In genomic region chr16:49453001-49453400, GRCh38 we compare ENCODE assay signal across 15 cellular contexts.
"Had no signal": no experiment of that assay in that cellular context is flagged by ENCODE, and none has a peak within 500 bp of the region (broad histone marks: within the 10 kb centered on the region; RNA-seq: fewer than 3 reads in every experiment).

No MANE protein-coding gene starts in this region.

- DNase-seq: activated CD4-positive, alpha-beta memory T cell treated with anti-CD3 and anti-CD28 coated beads for 36 hours; activated CD4-positive, alpha-beta T cell treated with anti-CD3 and anti-CD28 coated beads for 36 hours; activated CD8-positive, alpha-beta memory T cell treated with anti-CD3 and anti-CD28 coated beads, Interleukin-2, amount 10 ng/mL, durations not matched to agents 7 days and 5 days; activated T-cell treated with anti-CD3 and anti-CD28 coated beads, Interleukin-2, amount 50 U/mL, for 48 hours; effector memory CD8-positive, alpha-beta T cell; foreskin melanocyte; left cardiac atrium; natural killer cell; nucleus accumbens had no signal

- H3K27me3 ChIP-seq: ascending aorta, breast epithelium had no signal

- H3K9me3 ChIP-seq: ascending aorta, breast epithelium had no signal

- ATAC-seq: activated CD4-positive, alpha-beta T cell treated with anti-CD3 and anti-CD28 coated beads for 36 hours; activated CD8-positive, alpha-beta memory T cell treated with anti-CD3 and anti-CD28 coated beads, Interleukin-2, amount 10 ng/mL, durations not matched to agents 7 days and 5 days; effector memory CD8-positive, alpha-beta T cell; left cardiac atrium; natural killer cell; SK-N-SH treated with all-trans-retinoic acid at 6 μM for 48 hours had no signal

- H3K4me1 ChIP-seq: ascending aorta, breast epithelium had no signal

- H3K4me3 ChIP-seq: ascending aorta, smooth muscle cell had no signal

- H3K36me3 ChIP-seq: ascending aorta, breast epithelium had no signal

- H3K4me2 ChIP-seq: smooth muscle cell had no signal

- H3K27ac ChIP-seq: ascending aorta, epithelial cell of prostate, VCaP had no signal
